ENCODE assay signal across 8 cellular contexts in the genomic region with DNA sequence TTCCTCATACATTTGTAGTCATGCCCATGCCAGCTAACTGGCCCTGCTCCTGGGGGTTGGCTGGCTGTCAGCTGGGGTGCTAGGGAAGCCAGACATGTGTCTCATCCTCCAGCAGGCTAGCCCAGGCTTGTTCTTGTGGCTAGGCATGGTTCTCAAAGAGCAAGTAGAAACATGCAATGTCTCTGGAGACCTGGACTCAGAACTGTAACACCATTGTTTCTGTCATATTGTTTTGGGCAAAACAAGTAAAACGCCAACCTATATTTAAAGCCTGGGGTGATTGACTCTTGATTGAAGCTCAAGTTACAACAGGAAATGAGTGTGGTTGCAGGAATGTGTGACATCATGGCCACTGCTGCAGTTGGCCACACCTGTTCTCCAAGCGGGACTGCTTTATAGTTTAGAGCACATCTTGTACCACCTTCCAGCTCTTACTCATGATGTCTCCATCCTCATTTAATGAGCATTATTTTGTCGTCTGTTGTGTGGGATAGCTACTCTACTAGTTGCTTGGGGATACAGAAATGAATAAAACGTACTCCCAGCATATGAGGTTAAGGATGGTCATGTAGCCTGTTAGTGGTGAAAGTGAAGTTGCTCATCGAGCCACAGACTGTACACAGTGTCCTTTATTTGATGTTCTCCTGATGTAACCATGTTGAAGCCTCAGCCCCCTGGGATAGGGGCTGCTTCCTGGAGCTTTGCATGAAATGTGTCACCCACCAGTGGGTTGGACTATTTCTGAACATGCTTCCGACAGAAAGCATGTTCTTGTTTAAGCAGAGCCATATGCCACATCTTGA.
DNase-seq lines count a peak whose midpoint lies in the region; ATAC-seq and TF ChIP-seq lines count a peak whose summit lies in the region.

No MANE protein-coding gene starts in this region.

- no peak overlapping the region for H3K4me3 ChIP-seq in mesodermal cell (ENCODE audit: extremely low read depth, insufficient read depth, low read length, poor library complexity, severe bottlenecking)
- no peak overlapping the region for H3K4me3 ChIP-seq in coronary artery

- H3K27ac ChIP-seq in mesodermal cell (ENCODE audit: low read depth, low read length, severe bottlenecking) (peak overlapping the region; percentile 82), coronary artery (no peak overlapping the region)

- H3K36me3 ChIP-seq in mesodermal cell (ENCODE audit: control insufficient read depth, insufficient read depth, low read length): no peaks in the 10 kb centered on the region

- ATAC-seq in GM19025 (IDR thresholded peaks at IDR 0.05; ENCODE audit: low read depth, unreplicated experiment) (peak; percentile 72), HG02970 (IDR thresholded peaks at IDR 0.05; ENCODE audit: low FRiP score, unreplicated experiment) (peak; percentile 65)

- WGBS in mesodermal cell (ENCODE audit: insufficient coverage in 2 of 2), 2 experiments: 82 to 90% methylated on average over 3 of the region's 6 CpGs

- TF ChIP-seq CTCF in coronary artery (IDR thresholded peaks at IDR 0.05) (no peak), GM10266 (IDR thresholded peaks at IDR 0.05; ENCODE audit: control insufficient read depth, insufficient read depth, low read depth, missing control alignments) (no peak)

- H3K9me3 ChIP-seq in mesodermal cell (ENCODE audit: control insufficient read depth, low read length): peaks cover 3% of the 10 kb centered on the region

- DNase-seq in NCI-H446 (lab: John Stamatoyannopoulos, UW) (peak; percentile 46 to 75), coronary artery (ENCODE audit: low spot score) (no peak), GM10266 (ENCODE audit: extremely low spot score) (no peak), NCI-H1092 (lab: John Stamatoyannopoulos, UW) (no peak), COLO668 (lab: John Stamatoyannopoulos, UW; ENCODE audit: unreplicated experiment) (no peak)

- peaks cover 25% of the 10 kb centered on the region for H3K4me1 ChIP-seq in mesodermal cell (ENCODE audit: control insufficient read depth, insufficient read depth, low read length, poor library complexity, severe bottlenecking)

Comparison
In these comparisons a context has a peak if more than half of its experiments do, and no peak if none do; other contexts are left out.
1. DNase-seq: peak in NCI-H446 (2 of 2); none in coronary artery (single experiment), GM10266 (single experiment), NCI-H1092 (single experiment) and COLO668 (single experiment).